Comparison of ENCODE assay signal across 18 cellular contexts in genomic region chr5:174606646-174607045, GRCh38.
"Had no signal": no experiment of that assay in that cellular context is flagged by ENCODE, and none has a peak within 500 bp of the region (broad histone marks: within the 10 kb centered on the region; RNA-seq: fewer than 3 reads in every experiment).

No MANE protein-coding gene starts in this region.

- H3K4me1 ChIP-seq: breast epithelium, heart left ventricle, psoas muscle, right lobe of liver, upper lobe of right lung had no signal

- H3K36me3 ChIP-seq: breast epithelium, heart left ventricle, left lung, right lobe of liver, stomach, upper lobe of right lung had no signal

- H3K27ac Mint-ChIP-seq: activated CD4-positive, alpha-beta T cell treated with anti-CD3 and anti-CD28 coated beads, Interleukin-2, amount 10 ng/mL, durations not matched to agents 7 days and 5 days; activated naive CD8-positive, alpha-beta T cell; dendritic cell treated with granulocyte-macrophage colony-stimulating factor and Interleukin-4, amounts not matched to agents 40 ng/mL and 50 ng/mL, for 4 days; natural killer cell treated with Interleukin-12 subunit alpha and Interleukin-12 subunit beta and Interleukin-15 and Interleukin-18, amount 100 ng/mL, for 72 hours had no signal

- H3K36me3 Mint-ChIP-seq: natural killer cell treated with Interleukin-12 subunit alpha and Interleukin-12 subunit beta and Interleukin-15 and Interleukin-18, amount 100 ng/mL, for 72 hours had no signal

- H3K4me3 Mint-ChIP-seq: activated CD4-positive, alpha-beta T cell treated with anti-CD3 and anti-CD28 coated beads, Interleukin-2, amount 10 ng/mL, durations not matched to agents 7 days and 5 days; activated naive CD8-positive, alpha-beta T cell; dendritic cell treated with granulocyte-macrophage colony-stimulating factor and Interleukin-4, amounts not matched to agents 40 ng/mL and 50 ng/mL, for 4 days; natural killer cell treated with Interleukin-12 subunit alpha and Interleukin-12 subunit beta and Interleukin-15 and Interleukin-18, amount 100 ng/mL, for 72 hours had no signal

- H3K27me3 ChIP-seq: breast epithelium, right lobe of liver, testis, upper lobe of right lung had no signal

- H3K27me3 Mint-ChIP-seq: activated CD4-positive, alpha-beta T cell treated with anti-CD3 and anti-CD28 coated beads, Interleukin-2, amount 10 ng/mL, durations not matched to agents 7 days and 5 days had no signal

- ATAC-seq: heart left ventricle; left lung; natural killer cell treated with Interleukin-12 subunit alpha and Interleukin-12 subunit beta and Interleukin-15 and Interleukin-18, amount 100 ng/mL, for 72 hours; psoas muscle; right lobe of liver; upper lobe of right lung had no signal

- H3K9me3 ChIP-seq: breast epithelium, left lung, psoas muscle, right lobe of liver, testis, upper lobe of right lung had no signal

- DNase-seq: activated CD4-positive, alpha-beta T cell treated with anti-CD3 and anti-CD28 coated beads, Interleukin-2, amount 10 ng/mL, durations not matched to agents 7 days and 5 days; activated CD8-positive, alpha-beta memory T cell treated with anti-CD3 and anti-CD28 coated beads for 24 hours; activated gamma-delta T cell treated with Interleukin-2 at 50 U/mL for 16 hours; cerebellar nuclear complex; effector memory CD4-positive, alpha-beta T cell; foreskin melanocyte; heart left ventricle; left lung; psoas muscle; right lobe of liver; stimulated activated CD4-positive, alpha-beta T cell treated with anti-CD3 and anti-CD28 coated beads, Interleukin-1b, Interleukin-23, amount 100 ng/mL, for 48 hours; stomach; testis; upper lobe of right lung had no signal

- H3K9me3 Mint-ChIP-seq: activated CD4-positive, alpha-beta T cell treated with anti-CD3 and anti-CD28 coated beads, Interleukin-2, amount 10 ng/mL, durations not matched to agents 7 days and 5 days; dendritic cell treated with granulocyte-macrophage colony-stimulating factor and Interleukin-4, amounts not matched to agents 40 ng/mL and 50 ng/mL, for 4 days; natural killer cell treated with Interleukin-12 subunit alpha and Interleukin-12 subunit beta and Interleukin-15 and Interleukin-18, amount 100 ng/mL, for 72 hours had no signal

- H3K27ac ChIP-seq: breast epithelium, heart left ventricle, left lung, psoas muscle, right lobe of liver, stomach, testis, upper lobe of right lung had no signal

- H3K4me1 Mint-ChIP-seq: activated CD4-positive, alpha-beta T cell treated with anti-CD3 and anti-CD28 coated beads, Interleukin-2, amount 10 ng/mL, durations not matched to agents 7 days and 5 days had no signal

- H3K4me3 ChIP-seq: breast epithelium, heart left ventricle, left lung, psoas muscle, right lobe of liver, stomach, testis, upper lobe of right lung had no signal
